17 cellular contexts compared by ENCODE assay signal in genomic region chr12:82968644-82969339, GRCh38.
"Had no signal": no experiment of that assay in that cellular context is flagged by ENCODE, and none has a peak within 500 bp of the region (broad histone marks: within the 10 kb centered on the region; RNA-seq: fewer than 3 reads in every experiment).

No MANE protein-coding gene starts in this region.

- H3K36me3 ChIP-seq: lower lobe of right lung, right atrium auricular region, tibial artery had no signal

- H3K4me3 ChIP-seq: lower lobe of right lung, right atrium auricular region, tibial artery, uterus had no signal

- DNase-seq: activated gamma-delta T cell; activated naive CD8-positive, alpha-beta T cell treated with anti-CD3 and anti-CD28 coated beads, Interleukin-2, amount 10 ng/mL, durations not matched to agents 7 days and 5 days; activated T-cell treated with anti-CD3 and anti-CD28 coated beads, Interleukin-2, amount 50 U/mL, for 4 hours; anterior cingulate cortex; cerebellar nuclear complex; dermis blood vessel endothelial cell; endodermal cell; erythroblast; immature natural killer cell; lower lobe of right lung; naive B cell; small intestine; tibial artery; uterus had no signal

- ATAC-seq: activated CD4-positive, CD25-positive, alpha-beta regulatory T cell treated with anti-CD3 and anti-CD28 coated beads, Interleukin-2, amount 50 U/mL, for 24 hours; activated T-cell treated with anti-CD3 and anti-CD28 coated beads, Interleukin-2, amount 50 U/mL, for 4 hours; lower lobe of right lung; stimulated activated memory B cell treated with anti-CD40 and anti-IgM and Interleukin-4, amounts not matched to agents 10 μg/mL and 1 μg/mL and 100 μg/mL, for 72 hours had no signal

- H3K27me3 ChIP-seq: right atrium auricular region, tibial artery, uterus had no signal

- H3K27ac ChIP-seq: lower lobe of right lung, right atrium auricular region, tibial artery, uterus had no signal

- H3K4me1 ChIP-seq: lower lobe of right lung, right atrium auricular region, tibial artery, uterus had no signal
